ENCODE assay signal across 12 cellular contexts in the genomic region with DNA sequence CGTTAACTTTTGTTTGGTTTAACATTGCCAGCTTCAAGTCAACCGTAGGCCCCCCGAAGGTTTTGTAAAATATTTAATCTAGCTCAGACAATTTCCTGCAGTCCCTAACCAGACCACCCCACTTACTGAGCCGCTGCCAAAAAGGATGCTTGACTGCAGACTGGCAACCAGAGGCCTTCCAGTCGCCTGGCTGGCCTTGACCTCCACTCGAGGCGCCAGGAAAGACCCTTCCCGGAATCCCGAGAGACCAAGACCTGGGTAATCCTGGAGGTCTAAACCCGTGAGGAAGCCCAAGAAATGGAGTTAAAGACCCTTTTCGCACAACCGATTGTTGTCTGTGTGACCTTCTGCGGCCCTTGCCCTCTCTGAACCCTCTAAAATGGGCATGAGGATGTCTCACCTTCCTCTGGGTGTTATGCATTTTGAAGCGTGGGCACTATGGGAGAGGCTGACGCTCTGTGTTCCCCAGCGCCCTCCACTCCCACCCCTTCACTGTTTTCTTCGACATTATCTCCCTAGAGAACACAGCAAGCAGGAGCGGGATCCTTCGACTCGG.
A peak's percentile ranks its signal among the peaks of the same experiment; 100 is the strongest.
DNase-seq lines count a peak whose midpoint lies in the region; ATAC-seq lines count a peak whose summit lies in the region.
"Had no signal": no experiment of that assay in that cellular context is flagged by ENCODE, and none has a peak within 500 bp of the region (broad histone marks: within the 10 kb centered on the region; RNA-seq: fewer than 3 reads in every experiment).

No MANE protein-coding gene starts in this region.

- H3K9ac ChIP-seq in subcutaneous abdominal adipose tissue (ENCODE audit: low read length in 5 of 5), result no peak overlapping the region

- peak overlapping the region; percentile 5 for H3K4me3 ChIP-seq in mesodermal cell (ENCODE audit: extremely low read depth, insufficient read depth, low read length, poor library complexity, severe bottlenecking)
- peak overlapping the region in 1 of 5 donors; percentile 35 for H3K4me3 ChIP-seq in subcutaneous abdominal adipose tissue (ENCODE audit: low read depth in 1 of 5, low read length in 5 of 5)

- 9 to 35% methylated on average over 6 to 7 of the region's 20 CpGs for WGBS in mesodermal cell (ENCODE audit: insufficient coverage in 2 of 2), 2 experiments

- no peaks in the 10 kb centered on the region for H3K9me3 Mint-ChIP-seq in T-helper 2 cell treated with Interferon-gamma antibody and Interleukin-4, amounts not matched to agents 5 μg/mL and 100 μg/mL, for 36 hours
- no peaks in the 10 kb centered on the region for H3K9me3 Mint-ChIP-seq in activated T-helper 17 cell treated with anti-CD3 and anti-CD28 coated beads, Interleukin-2, amount 50 U/mL, for 72 hours
- no peaks in the 10 kb centered on the region for H3K9me3 Mint-ChIP-seq in activated CD8-positive, alpha-beta memory T cell treated with anti-CD3 and anti-CD28 coated beads, Interleukin-2, amount 10 ng/mL, durations not matched to agents 7 days and 5 days (ENCODE audit: low read depth)
- H3K9me3 Mint-ChIP-seq: activated naive CD4-positive, alpha-beta T cell treated with anti-CD3 and anti-CD28 coated beads, Interleukin-2, amount 50 U/mL, for 72 hours had no signal

- H3K4me3 Mint-ChIP-seq in T-helper 2 cell treated with Interferon-gamma antibody and Interleukin-4, amounts not matched to agents 5 μg/mL and 100 μg/mL, for 36 hours, result no peak overlapping the region
- H3K4me3 Mint-ChIP-seq in activated T-helper 17 cell treated with anti-CD3 and anti-CD28 coated beads, Interleukin-2, amount 50 U/mL, for 72 hours, result peak overlapping the region; percentile 73
- no peak overlapping the region for H3K4me3 Mint-ChIP-seq in activated CD8-positive, alpha-beta memory T cell treated with anti-CD3 and anti-CD28 coated beads, Interleukin-2, amount 10 ng/mL, durations not matched to agents 7 days and 5 days

- ATAC-seq in activated T-helper 17 cell treated with anti-CD3 and anti-CD28 coated beads, Interleukin-2, amount 50 U/mL, for 72 hours (replicated peaks), result no peak
- ATAC-seq in activated CD8-positive, alpha-beta memory T cell treated with anti-CD3 and anti-CD28 coated beads, Interleukin-2, amount 10 ng/mL, durations not matched to agents 7 days and 5 days, result no peak

- peaks cover 23% of the 10 kb centered on the region for H3K4me1 Mint-ChIP-seq in T-helper 2 cell treated with Interferon-gamma antibody and Interleukin-4, amounts not matched to agents 5 μg/mL and 100 μg/mL, for 36 hours (ENCODE audit: low read depth)
- no peaks in the 10 kb centered on the region for H3K4me1 Mint-ChIP-seq in activated T-helper 17 cell treated with anti-CD3 and anti-CD28 coated beads, Interleukin-2, amount 50 U/mL, for 72 hours
- H3K4me1 Mint-ChIP-seq in activated CD8-positive, alpha-beta memory T cell treated with anti-CD3 and anti-CD28 coated beads, Interleukin-2, amount 10 ng/mL, durations not matched to agents 7 days and 5 days, result peaks cover 28% of the 10 kb centered on the region

- H3K27me3 ChIP-seq in subcutaneous abdominal adipose tissue (ENCODE audit: control insufficient read depth in 5 of 5, insufficient read depth in 4 of 5, low read length in 5 of 5), result peaks cover 10 to 65% (median 37%) of the 10 kb centered on the region in 5 donors

- H3K9me3 ChIP-seq in mesodermal cell (ENCODE audit: control insufficient read depth, low read length) (no peaks in the 10 kb centered on the region), subcutaneous abdominal adipose tissue (ENCODE audit: control insufficient read depth in 5 of 5, low read length in 5 of 5) (peaks cover 0 to 10% (median 5%) of the 10 kb centered on the region in 5 donors)

- H3K27ac ChIP-seq in mesodermal cell (ENCODE audit: low read depth, low read length, severe bottlenecking) (peak overlapping the region; percentile 66), subcutaneous abdominal adipose tissue (ENCODE audit: low read depth, low read length) (peak overlapping the region; percentile 74)

- H3K27ac Mint-ChIP-seq in T-helper 2 cell treated with Interferon-gamma antibody and Interleukin-4, amounts not matched to agents 5 μg/mL and 100 μg/mL, for 36 hours, result peak overlapping the region; percentile 75
- H3K27ac Mint-ChIP-seq in activated T-helper 17 cell treated with anti-CD3 and anti-CD28 coated beads, Interleukin-2, amount 50 U/mL, for 72 hours, result no peak overlapping the region
- no peak overlapping the region for H3K27ac Mint-ChIP-seq in activated CD8-positive, alpha-beta memory T cell treated with anti-CD3 and anti-CD28 coated beads, Interleukin-2, amount 10 ng/mL, durations not matched to agents 7 days and 5 days
- H3K27ac Mint-ChIP-seq: activated naive CD4-positive, alpha-beta T cell treated with anti-CD3 and anti-CD28 coated beads, Interleukin-2, amount 50 U/mL, for 72 hours had no signal

- H3K4me1 ChIP-seq in mesodermal cell (ENCODE audit: control insufficient read depth, insufficient read depth, low read length, poor library complexity, severe bottlenecking) (peaks cover 27% of the 10 kb centered on the region), subcutaneous abdominal adipose tissue (ENCODE audit: control insufficient read depth in 5 of 5, insufficient read depth in 5 of 5, low read length in 5 of 5) (peaks cover 4 to 64% (median 48%) of the 10 kb centered on the region in 5 donors)

- no peaks in the 10 kb centered on the region for H3K36me3 ChIP-seq in mesodermal cell (ENCODE audit: control insufficient read depth, insufficient read depth, low read length)
- H3K36me3 ChIP-seq in subcutaneous abdominal adipose tissue (ENCODE audit: control insufficient read depth in 5 of 5, insufficient read depth in 5 of 5, low read length in 5 of 5), result no peaks in the 10 kb centered on the region

- CTCF ChIA-PET in activated CD8-positive, alpha-beta memory T cell treated with anti-CD3 and anti-CD28 coated beads, Interleukin-2, amount 10 ng/mL, durations not matched to agents 7 days and 5 days (lab: Charles Lee), result no interaction called here

- no peak for DNase-seq in T-helper 2 cell treated with Interferon-gamma antibody and Interleukin-4, amounts not matched to agents 5 μg/mL and 100 μg/mL, for 36 hours (ENCODE audit: low spot score)
- DNase-seq in T-helper 2 cell (no peak), HK-2 (ENCODE audit: unreplicated experiment) (no peak), C1 segment of cervical spinal cord (lab: John Stamatoyannopoulos, UW) (no peak)
- DNase-seq in activated CD8-positive, alpha-beta memory T cell treated with anti-CD3 and anti-CD28 coated beads, Interleukin-2, amount 10 ng/mL, durations not matched to agents 7 days and 5 days, result no peak
- DNase-seq: ACHN; effector CD8-positive, alpha-beta T cell; GOT3 had no signal

- no peaks in the 10 kb centered on the region for H3K36me3 Mint-ChIP-seq in T-helper 2 cell treated with Interferon-gamma antibody and Interleukin-4, amounts not matched to agents 5 μg/mL and 100 μg/mL, for 36 hours (ENCODE audit: low read depth)
- no peaks in the 10 kb centered on the region for H3K36me3 Mint-ChIP-seq in activated T-helper 17 cell treated with anti-CD3 and anti-CD28 coated beads, Interleukin-2, amount 50 U/mL, for 72 hours (ENCODE audit: low read depth)
- H3K36me3 Mint-ChIP-seq in activated CD8-positive, alpha-beta memory T cell treated with anti-CD3 and anti-CD28 coated beads, Interleukin-2, amount 10 ng/mL, durations not matched to agents 7 days and 5 days, result no peaks in the 10 kb centered on the region
- H3K36me3 Mint-ChIP-seq: activated naive CD4-positive, alpha-beta T cell treated with anti-CD3 and anti-CD28 coated beads, Interleukin-2, amount 50 U/mL, for 72 hours had no signal

- H3K27me3 Mint-ChIP-seq in T-helper 2 cell treated with Interferon-gamma antibody and Interleukin-4, amounts not matched to agents 5 μg/mL and 100 μg/mL, for 36 hours (ENCODE audit: low read depth), result peaks cover 36% of the 10 kb centered on the region
- peaks cover 26% of the 10 kb centered on the region for H3K27me3 Mint-ChIP-seq in activated T-helper 17 cell treated with anti-CD3 and anti-CD28 coated beads, Interleukin-2, amount 50 U/mL, for 72 hours
- H3K27me3 Mint-ChIP-seq in activated CD8-positive, alpha-beta memory T cell treated with anti-CD3 and anti-CD28 coated beads, Interleukin-2, amount 10 ng/mL, durations not matched to agents 7 days and 5 days, result peaks cover 39% of the 10 kb centered on the region
